Comparison of ENCODE assay signal across 14 cellular contexts in the genomic region with DNA sequence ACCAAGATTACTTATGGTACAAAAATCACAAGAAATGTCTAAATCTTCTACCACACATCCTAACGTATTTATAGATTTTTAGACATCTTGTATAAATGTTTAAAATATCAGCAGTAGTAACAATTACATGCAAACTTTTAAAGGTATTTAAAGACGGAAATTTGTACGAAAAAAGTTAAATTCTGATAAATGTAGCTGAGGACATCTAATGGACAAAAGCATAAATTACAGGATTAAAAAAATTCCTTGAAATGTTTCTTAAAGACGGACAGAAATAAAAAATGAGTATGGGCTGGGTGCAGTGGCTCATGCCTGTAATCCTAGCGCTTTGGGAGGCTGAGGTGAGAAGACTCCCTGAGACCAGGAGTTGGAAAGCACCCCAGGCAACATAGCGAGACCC. TPM values are rescaled to one million over a fixed set of nuclear protein-coding genes. Genes with fewer than 3 reads are reported as not detected.
A peak's percentile ranks its signal among the peaks of the same experiment; 100 is the strongest.
DNase-seq lines count a peak whose midpoint lies in the region; ATAC-seq, FAIRE-seq and TF ChIP-seq lines count a peak whose summit lies in the region.
"Had no signal": no experiment of that assay in that cellular context is flagged by ENCODE, and none has a peak within 500 bp of the region (broad histone marks: within the 10 kb centered on the region; RNA-seq: fewer than 3 reads in every experiment).

No MANE protein-coding gene starts in this region.

- no peaks in the 10 kb centered on the region for H3K27me3 Mint-ChIP-seq in naive thymus-derived CD4-positive, alpha-beta T cell
- H3K27me3 Mint-ChIP-seq: stimulated activated memory B cell treated with anti-CD40 and anti-IgM and Interleukin-4, amounts not matched to agents 10 μg/mL and 1 μg/mL and 100 μg/mL, for 72 hours had no signal

- FAIRE-seq in A204.1 (lab: Jason Lieb, UNC), result peak; percentile 96
- FAIRE-seq: GM12878 had no signal

- WGBS in GM23248 (ENCODE audit: low coverage in 1 of 2, low lambda C conversion rate in 2 of 2, missing lambda C conversion rate in 2 of 2), 2 experiments, result 83 to 87% methylated on average over 6 of the region's 6 CpGs
- 75% methylated on average over 6 of the region's 6 CpGs for WGBS in right cardiac atrium

- peaks cover 5 to 23% (median 12%) of the 10 kb centered on the region in 5 donors for H3K36me3 Mint-ChIP-seq in naive thymus-derived CD4-positive, alpha-beta T cell

- CTCF ChIA-PET in naive thymus-derived CD4-positive, alpha-beta T cell (lab: Charles Lee), result interaction anchor here (0.6 kb wide), 1 partner anchor 30 kb away, joined by 3 read pairs; no protein-coding TSS in a partner anchor

- no peaks in the 10 kb centered on the region for H3K27me3 ChIP-seq in GM23248 (replicated peaks; ENCODE audit: insufficient read depth)
- H3K27me3 ChIP-seq in RWPE2 (ENCODE audit: insufficient read depth, poor library complexity, severe bottlenecking), result no peaks in the 10 kb centered on the region
- H3K27me3 ChIP-seq in naive thymus-derived CD4-positive, alpha-beta T cell (ENCODE audit: control insufficient read depth in 2 of 2, insufficient read depth in 2 of 2, low read length in 2 of 2), result no peaks in the 10 kb centered on the region
- no peaks in the 10 kb centered on the region for H3K27me3 ChIP-seq in right cardiac atrium (ENCODE audit: control insufficient read depth, insufficient read depth)
- H3K27me3 ChIP-seq: BLaER1 treated with 17β-estradiol and CSF1 and Interleukin-3, amounts not matched to agents 10 nM and 100 nM; SJCRH30 had no signal

- no peak overlapping the region for H3K4me2 ChIP-seq in GM23248 (ENCODE audit: unreplicated experiment)
- H3K4me2 ChIP-seq: BLaER1 treated with 17β-estradiol and CSF1 and Interleukin-3, amounts not matched to agents 10 nM and 100 nM had no signal

- no peak overlapping the region for H3K4me3 Mint-ChIP-seq in naive thymus-derived CD4-positive, alpha-beta T cell
- H3K4me3 Mint-ChIP-seq: stimulated activated memory B cell treated with anti-CD40 and anti-IgM and Interleukin-4, amounts not matched to agents 10 μg/mL and 1 μg/mL and 100 μg/mL, for 72 hours had no signal

- H3K9me3 ChIP-seq in GM23248 (ENCODE audit: low read depth), result no peaks in the 10 kb centered on the region
- H3K9me3 ChIP-seq in RWPE2 (ENCODE audit: severe bottlenecking), result no peaks in the 10 kb centered on the region
- no peaks in the 10 kb centered on the region for H3K9me3 ChIP-seq in naive thymus-derived CD4-positive, alpha-beta T cell (ENCODE audit: control insufficient read depth in 2 of 3, low read length in 3 of 3)
- H3K9me3 ChIP-seq in right cardiac atrium (ENCODE audit: control insufficient read depth, low read length), result no peaks in the 10 kb centered on the region
- H3K9me3 ChIP-seq: BLaER1 treated with 17β-estradiol and CSF1 and Interleukin-3, amounts not matched to agents 10 nM and 100 nM; SJCRH30 had no signal

- ATAC-seq in RWPE2 (ENCODE audit: low read depth) (no peak), GM21447 (IDR thresholded peaks at IDR 0.05; ENCODE audit: unreplicated experiment) (no peak), right cardiac atrium (no peak)
- no peak for ATAC-seq in naive thymus-derived CD4-positive, alpha-beta T cell
- ATAC-seq: activated naive CD4-positive, alpha-beta T cell treated with anti-CD3 and anti-CD28 coated beads, Interleukin-2, amount 50 U/mL, for 72 hours; GM12878; stimulated activated memory B cell treated with anti-CD40 and anti-IgM and Interleukin-4, amounts not matched to agents 10 μg/mL and 1 μg/mL and 100 μg/mL, for 72 hours had no signal

- peaks cover 0 to 4% (median 0%) of the 10 kb centered on the region in 11 donors for H3K9me3 Mint-ChIP-seq in naive thymus-derived CD4-positive, alpha-beta T cell
- H3K9me3 Mint-ChIP-seq: activated naive CD4-positive, alpha-beta T cell treated with anti-CD3 and anti-CD28 coated beads, Interleukin-2, amount 50 U/mL, for 72 hours; stimulated activated memory B cell treated with anti-CD40 and anti-IgM and Interleukin-4, amounts not matched to agents 10 μg/mL and 1 μg/mL and 100 μg/mL, for 72 hours had no signal

- intact Hi-C loops in naive thymus-derived CD4-positive, alpha-beta T cell (cut with micrococcal nuclease), result no loop called here
- intact Hi-C loops in right cardiac atrium (cut with DNase I), result no loop called here

- H3K9me2 ChIP-seq in GM23248 (ENCODE audit: insufficient read depth), result no peaks in the 10 kb centered on the region

- no peak overlapping the region for H3K27ac ChIP-seq in GM23248
- H3K27ac ChIP-seq in RWPE2 (ENCODE audit: poor library complexity, severe bottlenecking), result no peak overlapping the region
- H3K27ac ChIP-seq in naive thymus-derived CD4-positive, alpha-beta T cell (ENCODE audit: low read depth, low read length), result no peak overlapping the region
- H3K27ac ChIP-seq in caudate nucleus (ENCODE audit: low read depth, low read length), result no peak overlapping the region
- no peak overlapping the region for H3K27ac ChIP-seq in right cardiac atrium (ENCODE audit: low read length)
- H3K27ac ChIP-seq: BLaER1 treated with 17β-estradiol and CSF1 and Interleukin-3, amounts not matched to agents 10 nM and 100 nM; SJCRH30 had no signal

- H2AFZ ChIP-seq in GM23248, result no peak overlapping the region

- H3K4me1 Mint-ChIP-seq in naive thymus-derived CD4-positive, alpha-beta T cell, result peaks cover 0 to 3% (median 0%) of the 10 kb centered on the region in 7 donors
- H3K4me1 Mint-ChIP-seq: stimulated activated memory B cell treated with anti-CD40 and anti-IgM and Interleukin-4, amounts not matched to agents 10 μg/mL and 1 μg/mL and 100 μg/mL, for 72 hours had no signal

- TF ChIP-seq CTCF in RWPE2 (IDR thresholded peaks at IDR 0.05; ENCODE audit: poor library complexity, severe bottlenecking) (peak; percentile 67), fibroblast of villous mesenchyme (IDR thresholded peaks at IDR 0.05; ENCODE audit: insufficient read depth, low read depth, low read length) (peak; percentile 23)

- POLR2A ChIA-PET in naive thymus-derived CD4-positive, alpha-beta T cell (lab: Charles Lee), result no interaction called here

- H3K27ac Mint-ChIP-seq in naive thymus-derived CD4-positive, alpha-beta T cell, result no peak overlapping the region
- H3K27ac Mint-ChIP-seq: activated naive CD4-positive, alpha-beta T cell treated with anti-CD3 and anti-CD28 coated beads, Interleukin-2, amount 50 U/mL, for 72 hours; stimulated activated memory B cell treated with anti-CD40 and anti-IgM and Interleukin-4, amounts not matched to agents 10 μg/mL and 1 μg/mL and 100 μg/mL, for 72 hours had no signal

- H3K9ac ChIP-seq in GM23248, result no peak overlapping the region
- H3K9ac ChIP-seq: BLaER1 treated with 17β-estradiol and CSF1 and Interleukin-3, amounts not matched to agents 10 nM and 100 nM had no signal

- H3K4me3 ChIP-seq in GM23248 (no peak overlapping the region), RWPE2 (ENCODE audit: severe bottlenecking) (no peak overlapping the region), fibroblast of villous mesenchyme (ENCODE audit: low read depth, low read length) (no peak overlapping the region), right cardiac atrium (ENCODE audit: low read length) (no peak overlapping the region)
- no peak overlapping the region for H3K4me3 ChIP-seq in naive thymus-derived CD4-positive, alpha-beta T cell (ENCODE audit: low read length)
- H3K4me3 ChIP-seq: BLaER1 treated with 17β-estradiol and CSF1 and Interleukin-3, amounts not matched to agents 10 nM and 100 nM; GM12878; SJCRH30 had no signal

- H3K79me2 ChIP-seq in GM23248 (ENCODE audit: insufficient read depth), result no peaks in the 10 kb centered on the region

- H3K4me1 ChIP-seq in GM23248 (ENCODE audit: insufficient read depth), result no peaks in the 10 kb centered on the region
- no peaks in the 10 kb centered on the region for H3K4me1 ChIP-seq in RWPE2 (ENCODE audit: insufficient read depth, poor library complexity, severe bottlenecking)
- no peaks in the 10 kb centered on the region for H3K4me1 ChIP-seq in naive thymus-derived CD4-positive, alpha-beta T cell (ENCODE audit: control insufficient read depth in 2 of 2, insufficient read depth in 2 of 2, low read length in 2 of 2)
- H3K4me1 ChIP-seq in right cardiac atrium (ENCODE audit: control insufficient read depth, insufficient read depth, low read length), result no peaks in the 10 kb centered on the region
- H3K4me1 ChIP-seq: BLaER1 treated with 17β-estradiol and CSF1 and Interleukin-3, amounts not matched to agents 10 nM and 100 nM; SJCRH30 had no signal

- in situ Hi-C loops in GM23248 (cut with MboI), result no loop called here

- no peaks in the 10 kb centered on the region for H3F3A ChIP-seq in GM23248 (ENCODE audit: insufficient read depth)

- H4K20me1 ChIP-seq in GM23248 (ENCODE audit: insufficient read depth), result no peaks in the 10 kb centered on the region

- H3K36me3 ChIP-seq in GM23248 (ENCODE audit: low read depth) (0 out of 2 replicates have a peak, but pooled peaks cover 5% of the 10 kb centered on the region), RWPE2 (ENCODE audit: low read depth) (peaks cover 43% of the 10 kb centered on the region)
- H3K36me3 ChIP-seq in naive thymus-derived CD4-positive, alpha-beta T cell (ENCODE audit: control insufficient read depth in 2 of 3, insufficient read depth in 3 of 3, low read length in 3 of 3), result peaks cover 0 to 6% (median 0%) of the 10 kb centered on the region in 3 experiments

- DNase-seq in GM23248 (peak; percentile 23), RWPE2 (ENCODE audit: low spot score) (no peak), fibroblast of villous mesenchyme (ENCODE audit: low read depth) (peak; percentile 11), caudate nucleus (lab: John Stamatoyannopoulos, UW) (no peak), right cardiac atrium (no peak)
- no peak for DNase-seq in naive thymus-derived CD4-positive, alpha-beta T cell
- DNase-seq: SJCRH30; stimulated activated CD4-positive, alpha-beta T cell treated with anti-CD3 and anti-CD28 coated beads, Interleukin-15, amount 100 ng/mL, for 24 hours had no signal

RNA-seq across cellular contexts. Expression of gene ERCC8, which starts 15.8 kb away (rescaled TPM):
- total RNA-seq in GM23248 (2014; rRNA removed; shearing (Covaris generic)), result 15.5 and 26.8 TPM in 2 replicates
- polyA plus RNA-seq in GM23248 (2016; fragmentation: Nextera tagmentation; extraction: Ambion mirVana) (11.2 and 12.7 TPM in 2 replicates), right cardiac atrium (5.1 TPM)
- total RNA-seq in fibroblast of villous mesenchyme (18.0 and 19.9 TPM in 2 replicates), right cardiac atrium (1 to 10 TPM; 6.7 to 9.6 (median 8.1) TPM)
- 1 to 10 TPM; 4.9 to 9.0 (median 8.0) TPM for total RNA-seq in naive thymus-derived CD4-positive, alpha-beta T cell
- polyA plus RNA-seq in naive thymus-derived CD4-positive, alpha-beta T cell, result 10 to 100 TPM; 10.6 to 19.6 TPM

RNA-seq across cellular contexts. Expression of gene NDUFAF2, which starts 16.0 kb away (rescaled TPM):
- total RNA-seq in GM23248 (2014; rRNA removed; shearing (Covaris generic)), result 28.9 and 30.2 TPM in 2 replicates
- 67.0 and 71.5 TPM in 2 replicates for polyA plus RNA-seq in GM23248 (2016; fragmentation: Nextera tagmentation; extraction: Ambion mirVana)
- total RNA-seq in fibroblast of villous mesenchyme, result 28.9 and 31.6 TPM in 2 replicates
- total RNA-seq in naive thymus-derived CD4-positive, alpha-beta T cell, result 10 to 100 TPM in 4 of 5 experiments, 1 to 10 TPM in 1; 7.0 to 19.4 (median 11.3) TPM
- polyA plus RNA-seq in naive thymus-derived CD4-positive, alpha-beta T cell, result 10 to 100 TPM; 18.3 to 34.7 TPM
- total RNA-seq in right cardiac atrium, result 10 to 100 TPM; 32.0 to 38.8 (median 34.6) TPM
- 74.6 TPM for polyA plus RNA-seq in right cardiac atrium

Comparison
In these comparisons a context has a peak if more than half of its experiments do, and no peak if none do; other contexts are left out.
1. DNase-seq: peak in GM23248 (single experiment) and fibroblast of villous mesenchyme (single experiment); none in RWPE2 (single experiment), naive thymus-derived CD4-positive, alpha-beta T cell (0 of 9), caudate nucleus (0 of 61) and right cardiac atrium (0 of 3).